14 cellular contexts compared by ENCODE assay signal in the genomic region with DNA sequence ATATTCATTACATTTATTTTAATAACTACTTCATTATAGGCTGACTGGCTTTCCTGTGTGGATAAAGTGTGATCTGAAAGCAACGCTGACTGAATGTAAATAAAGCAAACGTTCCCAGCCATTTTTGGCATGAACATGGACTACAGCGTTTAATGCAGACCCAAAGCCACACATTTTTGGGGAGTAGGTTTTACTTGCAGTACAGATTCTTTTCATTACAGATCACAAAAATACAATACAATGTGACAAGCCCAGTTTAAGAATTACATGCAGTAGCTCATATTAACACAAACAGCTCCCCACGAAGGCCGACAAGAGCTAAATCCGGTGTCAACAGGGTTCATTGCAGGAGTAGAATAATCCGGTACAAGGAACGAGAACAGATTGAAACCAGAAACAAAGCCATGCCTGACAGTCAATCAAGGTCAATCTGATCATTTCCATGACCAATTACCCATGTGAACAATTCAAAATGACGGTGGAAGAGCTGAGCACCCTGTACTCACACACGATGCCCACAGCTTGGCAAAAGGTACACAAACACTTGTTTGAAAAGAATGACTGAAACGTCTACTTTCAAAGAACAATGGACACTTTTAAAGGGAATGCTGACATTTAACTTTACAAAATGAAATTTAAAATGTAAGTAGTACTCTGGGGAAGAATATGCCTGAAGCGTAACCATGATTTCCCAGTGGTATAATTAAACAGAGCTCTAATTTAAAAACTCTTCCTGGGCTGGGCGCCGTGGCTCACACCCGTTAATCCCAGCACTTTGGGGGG. TPM values are rescaled to one million over a fixed set of nuclear protein-coding genes. Genes with fewer than 3 reads are reported as not detected.
DNase-seq lines count a peak whose midpoint lies in the region; ATAC-seq and TF ChIP-seq lines count a peak whose summit lies in the region.
"Had no signal": no experiment of that assay in that cellular context is flagged by ENCODE, and none has a peak within 500 bp of the region (broad histone marks: within the 10 kb centered on the region; RNA-seq: fewer than 3 reads in every experiment).

No MANE protein-coding gene starts in this region.

- H3K27ac ChIP-seq in WERI-Rb-1 (peak overlapping the region; percentile 83), right atrium auricular region (peak overlapping the region; percentile 48 to 55)

- no peaks in the 10 kb centered on the region for H3K9me3 Mint-ChIP-seq in stimulated activated effector memory CD8-positive, alpha-beta T cell treated with anti-CD3 and anti-CD28 coated beads, Interleukin-12 subunit alpha, Interleukin-12 subunit beta, amount 100 ng/mL, for 72 hours
- H3K9me3 Mint-ChIP-seq: activated T-cell treated with anti-CD3 and anti-CD28 coated beads, Interleukin-2, amount 50 U/mL, for 4 hours; CD4-positive, alpha-beta memory T cell had no signal

- H3K4me3 ChIP-seq in Loucy (ENCODE audit: low read length, poor library complexity, severe bottlenecking) (no peak overlapping the region), WERI-Rb-1 (ENCODE audit: low read depth, low read length) (peak overlapping the region; percentile 28), right atrium auricular region (no peak overlapping the region)

- H3K36me3 ChIP-seq in Loucy (ENCODE audit: insufficient read depth, low read length) (peaks cover 8% of the 10 kb centered on the region; the same call in 1 of the 2 replicates), WERI-Rb-1 (peaks cover 39% of the 10 kb centered on the region), right atrium auricular region (peaks cover 14% of the 10 kb centered on the region)

- no peak for ATAC-seq in stimulated activated effector memory CD8-positive, alpha-beta T cell treated with anti-CD3 and anti-CD28 coated beads, Interleukin-12 subunit alpha, Interleukin-12 subunit beta, amount 100 ng/mL, for 72 hours
- no peak for ATAC-seq in HG02642 (IDR thresholded peaks at IDR 0.05; ENCODE audit: poor library complexity, unreplicated experiment)
- ATAC-seq: activated T-cell treated with anti-CD3 and anti-CD28 coated beads, Interleukin-2, amount 50 U/mL, for 4 hours had no signal

- H3K4me3 Mint-ChIP-seq in stimulated activated effector memory CD8-positive, alpha-beta T cell treated with anti-CD3 and anti-CD28 coated beads, Interleukin-12 subunit alpha, Interleukin-12 subunit beta, amount 100 ng/mL, for 72 hours: no peak overlapping the region
- H3K4me3 Mint-ChIP-seq: activated T-cell treated with anti-CD3 and anti-CD28 coated beads, Interleukin-2, amount 50 U/mL, for 4 hours had no signal

- no peak overlapping the region for H2AFZ ChIP-seq in Loucy (ENCODE audit: low read length)

- H3K9ac ChIP-seq in Loucy (ENCODE audit: low read depth, low read length, poor library complexity, severe bottlenecking): no peak overlapping the region

- H3F3A ChIP-seq in Loucy (ENCODE audit: low read depth): peaks cover 6% of the 10 kb centered on the region; the same call in 1 of the 2 replicates

- DNase-seq in WERI-Rb-1 (peak; percentile 57), right atrium auricular region (ENCODE audit: low spot score) (no peak), NAMALWA (ENCODE audit: low spot score) (no peak), DMS 273 (lab: John Stamatoyannopoulos, UW; ENCODE audit: unreplicated experiment) (no peak), hippocampal formation (lab: John Stamatoyannopoulos, UW) (no peak)
- no peak for DNase-seq in stimulated activated effector memory CD8-positive, alpha-beta T cell treated with anti-CD3 and anti-CD28 coated beads, Interleukin-12 subunit alpha, Interleukin-12 subunit beta, amount 100 ng/mL, for 72 hours (ENCODE audit: low spot score in 2 of 2)
- DNase-seq: activated T-cell treated with anti-CD3 and anti-CD28 coated beads, Interleukin-2, amount 50 U/mL, for 4 hours; CD4-positive, alpha-beta memory T cell; effector memory CD4-positive, alpha-beta T cell; kidney glomerular epithelial cell; MM.1S; NCI-H2107 had no signal

- peak overlapping the region; percentile 69 for H3K27ac Mint-ChIP-seq in stimulated activated effector memory CD8-positive, alpha-beta T cell treated with anti-CD3 and anti-CD28 coated beads, Interleukin-12 subunit alpha, Interleukin-12 subunit beta, amount 100 ng/mL, for 72 hours

- H3K27me3 ChIP-seq in Loucy (ENCODE audit: insufficient read depth, low read length, poor library complexity, severe bottlenecking) (no peaks in the 10 kb centered on the region), WERI-Rb-1 (ENCODE audit: insufficient read depth, low read depth, severe bottlenecking) (no peaks in the 10 kb centered on the region), right atrium auricular region (no peaks in the 10 kb centered on the region)

- H3K79me2 ChIP-seq in Loucy (ENCODE audit: insufficient read depth, low read length): peaks cover 55% of the 10 kb centered on the region

- peaks cover 73% of the 10 kb centered on the region for H3K36me3 Mint-ChIP-seq in stimulated activated effector memory CD8-positive, alpha-beta T cell treated with anti-CD3 and anti-CD28 coated beads, Interleukin-12 subunit alpha, Interleukin-12 subunit beta, amount 100 ng/mL, for 72 hours

- no peaks in the 10 kb centered on the region for H3K9me2 ChIP-seq in Loucy (replicated peaks; ENCODE audit: low read depth, low read length)

- H3K9me3 ChIP-seq in Loucy (ENCODE audit: insufficient read depth, low read depth, low read length) (no peaks in the 10 kb centered on the region), WERI-Rb-1 (ENCODE audit: severe bottlenecking) (no peaks in the 10 kb centered on the region), right atrium auricular region (no peaks in the 10 kb centered on the region)

- H4K20me1 ChIP-seq in Loucy (ENCODE audit: insufficient read depth, low read length, poor library complexity, severe bottlenecking): peaks cover 64% of the 10 kb centered on the region

- H3K4me2 ChIP-seq in Loucy (ENCODE audit: low read depth, low read length, poor library complexity, severe bottlenecking): peak overlapping the region; percentile 22

- peaks cover 49% of the 10 kb centered on the region for H3K4me1 Mint-ChIP-seq in stimulated activated effector memory CD8-positive, alpha-beta T cell treated with anti-CD3 and anti-CD28 coated beads, Interleukin-12 subunit alpha, Interleukin-12 subunit beta, amount 100 ng/mL, for 72 hours

- H3K4me1 ChIP-seq in Loucy (ENCODE audit: insufficient read depth, low read length, poor library complexity, severe bottlenecking) (peaks cover 40% of the 10 kb centered on the region), right atrium auricular region (peaks cover 0 to 73% of the 10 kb centered on the region in 2 donors)

- TF ChIP-seq CTCF in Loucy (conservative IDR thresholded peaks at IDR 0.05; ENCODE audit: low read length) (peak; percentile 17; the same call in 1 of the 2 replicates), WERI-Rb-1 (IDR thresholded peaks at IDR 0.05; ENCODE audit: low read depth, low read length) (no peak), right atrium auricular region (IDR thresholded peaks at IDR 0.05) (no peak)

RNA-seq across cellular contexts. Expression of a gene that starts 5.3 kb away (rescaled TPM):
- 10 to 100 TPM; 16.1 to 17.7 TPM for total RNA-seq in right atrium auricular region

RNA-seq across cellular contexts. Expression of a gene that starts 5.6 kb away (rescaled TPM):
- 10 to 100 TPM; 21.3 to 53.2 TPM for total RNA-seq in right atrium auricular region

RNA-seq across cellular contexts. Expression of a gene that starts 28.2 kb away (rescaled TPM):
- 1 to 10 TPM; 4.4 to 7.4 TPM for total RNA-seq in right atrium auricular region

RNA-seq across cellular contexts. Expression of a gene that starts 34.5 kb away (rescaled TPM):
- total RNA-seq in right atrium auricular region: 100 to 1,000 TPM; 546 to 707 TPM
